ENCODE assay signal across 8 cellular contexts in genomic region chr2:133780099-133780996, GRCh38.
DNase-seq lines count a peak whose midpoint lies in the region; ATAC-seq lines count a peak whose summit lies in the region.

No MANE protein-coding gene starts in this region.

- H3K9me3 Mint-ChIP-seq in activated naive CD4-positive, alpha-beta T cell treated with anti-CD3 and anti-CD28 coated beads, Interleukin-2, amount 10 ng/mL, durations not matched to agents 7 days and 5 days, result no peaks in the 10 kb centered on the region

- no peaks in the 10 kb centered on the region for H3K9me3 ChIP-seq in adipocyte (ENCODE audit: control insufficient read depth, low read length)

- no peaks in the 10 kb centered on the region for H3K27me3 Mint-ChIP-seq in activated naive CD4-positive, alpha-beta T cell treated with anti-CD3 and anti-CD28 coated beads, Interleukin-2, amount 10 ng/mL, durations not matched to agents 7 days and 5 days

- peak; percentile 82 for ATAC-seq in HG02852 (IDR thresholded peaks at IDR 0.05; ENCODE audit: unreplicated experiment)
- peak; percentile 71 for ATAC-seq in left ventricle myocardium superior
- peak; percentile 80 for ATAC-seq in sciatic nerve
- ATAC-seq in HG03108 (IDR thresholded peaks at IDR 0.05; ENCODE audit: unreplicated experiment), result no peak

- peaks cover 6% of the 10 kb centered on the region for H3K4me1 ChIP-seq in adipocyte (ENCODE audit: control insufficient read depth, insufficient read depth, low read length)

- no peak overlapping the region for H3K4me3 Mint-ChIP-seq in activated naive CD4-positive, alpha-beta T cell treated with anti-CD3 and anti-CD28 coated beads, Interleukin-2, amount 10 ng/mL, durations not matched to agents 7 days and 5 days

- DNase-seq in activated naive CD4-positive, alpha-beta T cell treated with anti-CD3 and anti-CD28 coated beads, Interleukin-2, amount 10 ng/mL, durations not matched to agents 7 days and 5 days, result peak; percentile 32
- DNase-seq in activated naive CD4-positive, alpha-beta T cell treated with Interleukin-2 at 50 U/mL for 16 hours, result no peak
- DNase-seq in NCI-H2227 treated with DMSO at 0.1 percent for 48 hours (lab: John Stamatoyannopoulos, UW) (peak; percentile 90), adipocyte (ENCODE audit: low read depth) (peak; percentile 91), left ventricle myocardium superior (no peak), sciatic nerve (ENCODE audit: low spot score) (peak; percentile 78)

- no peaks in the 10 kb centered on the region for H3K27me3 ChIP-seq in adipocyte (replicated peaks; ENCODE audit: control insufficient read depth, insufficient read depth, low read length)

- no peaks in the 10 kb centered on the region for H3K36me3 ChIP-seq in adipocyte (ENCODE audit: control insufficient read depth, insufficient read depth, low read length, severe bottlenecking)

- H3K4me3 ChIP-seq in adipocyte (ENCODE audit: low read length), result no peak overlapping the region

- intact Hi-C loops in left ventricle myocardium superior (cut with micrococcal nuclease), result no loop called here
- intact Hi-C loops in sciatic nerve (cut with DNase I), result no loop called here

- H3K36me3 Mint-ChIP-seq in activated naive CD4-positive, alpha-beta T cell treated with anti-CD3 and anti-CD28 coated beads, Interleukin-2, amount 10 ng/mL, durations not matched to agents 7 days and 5 days, result no peaks in the 10 kb centered on the region

- H3K9ac ChIP-seq in adipocyte (ENCODE audit: low read length), result no peak overlapping the region

- no peaks in the 10 kb centered on the region for H3K4me1 Mint-ChIP-seq in activated naive CD4-positive, alpha-beta T cell treated with anti-CD3 and anti-CD28 coated beads, Interleukin-2, amount 10 ng/mL, durations not matched to agents 7 days and 5 days

- CTCF ChIA-PET in activated naive CD4-positive, alpha-beta T cell treated with anti-CD3 and anti-CD28 coated beads, Interleukin-2, amount 10 ng/mL, durations not matched to agents 7 days and 5 days (lab: Charles Lee), result interaction anchor here (0.8 to 1.5 kb wide), 4 partner anchors 9 to 1233 kb away, joined by 3 to 6 read pairs (median 5); no protein-coding TSS in a partner anchor

- H3K27ac Mint-ChIP-seq in activated naive CD4-positive, alpha-beta T cell treated with anti-CD3 and anti-CD28 coated beads, Interleukin-2, amount 10 ng/mL, durations not matched to agents 7 days and 5 days, result no peak overlapping the region

Comparison
In these comparisons a context has a peak if more than half of its experiments do, and no peak if none do; other contexts are left out.
1. DNase-seq: peak in activated naive CD4-positive, alpha-beta T cell treated with anti-CD3 and anti-CD28 coated beads, Interleukin-2, amount 10 ng/mL, durations not matched to agents 7 days and 5 days (single experiment), NCI-H2227 treated with DMSO at 0.1 percent for 48 hours (single experiment), adipocyte (single experiment) and sciatic nerve (single experiment); none in activated naive CD4-positive, alpha-beta T cell treated with Interleukin-2 at 50 U/mL for 16 hours (single experiment) and left ventricle myocardium superior (single experiment).